1 cellular context compared by ENCODE assay signal in the genomic region with DNA sequence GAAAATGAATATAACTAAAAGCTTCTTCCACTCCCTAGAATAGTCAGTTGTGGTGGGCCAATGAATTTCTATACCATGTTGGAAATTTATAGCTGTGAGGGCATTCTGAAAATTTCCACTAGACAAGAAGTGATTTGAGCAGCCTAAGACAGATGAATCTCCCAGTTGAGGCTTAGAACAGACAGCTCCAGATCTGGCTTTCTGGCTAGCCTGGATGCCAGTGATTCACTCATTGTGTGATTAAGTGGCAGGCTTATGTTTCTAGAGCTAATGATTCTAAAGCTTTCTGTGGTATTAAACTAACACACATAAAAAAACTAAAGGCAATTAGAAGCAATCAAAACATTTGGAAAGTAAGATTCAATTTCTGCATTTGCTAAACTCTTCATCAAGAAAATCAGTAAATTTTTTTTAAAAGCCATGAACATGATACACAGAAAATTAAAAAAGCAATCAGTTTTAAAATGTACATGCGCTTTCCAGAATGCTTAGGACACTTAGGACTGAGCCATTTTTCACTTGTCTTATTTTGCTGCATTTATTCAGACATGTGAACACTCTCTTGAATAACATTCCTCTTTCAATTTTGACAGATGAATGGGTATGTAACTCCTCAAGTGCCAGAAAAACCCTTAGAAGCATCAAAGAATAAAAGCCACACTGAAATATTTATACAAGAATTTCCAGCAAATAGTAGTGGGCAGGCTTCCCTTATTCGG.
TF ChIP-seq lines count a peak whose summit lies in the region.

No MANE protein-coding gene starts in this region.

TF ChIP-seq in GM12878, 131 proteins besides CTCF, POLR2A, EP300 and RAD21 (continued from another document):
- TF ChIP-seq CHD2 (IDR thresholded peaks at IDR 0.05; ENCODE audit: borderline replicate concordance, low read depth, low read length), result no peak
- no peak for TF ChIP-seq NRF1 (conservative IDR thresholded peaks at IDR 0.05; ENCODE audit: low read depth, low read length)
- no peak for TF ChIP-seq ASH2L (IDR thresholded peaks at IDR 0.05; ENCODE audit: borderline replicate concordance, low read depth)
- TF ChIP-seq, protein P1, sequence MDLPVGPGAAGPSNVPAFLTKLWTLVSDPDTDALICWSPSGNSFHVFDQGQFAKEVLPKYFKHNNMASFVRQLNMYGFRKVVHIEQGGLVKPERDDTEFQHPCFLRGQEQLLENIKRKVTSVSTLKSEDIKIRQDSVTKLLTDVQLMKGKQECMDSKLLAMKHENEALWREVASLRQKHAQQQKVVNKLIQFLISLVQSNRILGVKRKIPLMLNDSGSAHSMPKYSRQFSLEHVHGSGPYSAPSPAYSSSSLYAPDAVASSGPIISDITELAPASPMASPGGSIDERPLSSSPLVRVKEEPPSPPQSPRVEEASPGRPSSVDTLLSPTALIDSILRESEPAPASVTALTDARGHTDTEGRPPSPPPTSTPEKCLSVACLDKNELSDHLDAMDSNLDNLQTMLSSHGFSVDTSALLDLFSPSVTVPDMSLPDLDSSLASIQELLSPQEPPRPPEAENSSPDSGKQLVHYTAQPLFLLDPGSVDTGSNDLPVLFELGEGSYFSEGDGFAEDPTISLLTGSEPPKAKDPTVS (IDR thresholded peaks at IDR 0.05; ENCODE audit: low read depth, low read length), result no peak
- TF ChIP-seq NR2C2 (IDR thresholded peaks at IDR 0.05; ENCODE audit: borderline replicate concordance, control insufficient read depth, insufficient read length, low read depth), result no peak
- TF ChIP-seq HCFC1 (IDR thresholded peaks at IDR 0.05; ENCODE audit: low read length), result no peak
- no peak for TF ChIP-seq SPI1 (IDR thresholded peaks at IDR 0.05; ENCODE audit: borderline replicate concordance, insufficient read depth, low read depth, low read length)
- no peak for TF ChIP-seq SMAD5 (IDR thresholded peaks at IDR 0.05; ENCODE audit: low read depth)
- TF ChIP-seq FOXK2 (IDR thresholded peaks at IDR 0.05), result no peak
- TF ChIP-seq TCF3 (IDR thresholded peaks at IDR 0.05; ENCODE audit: borderline replicate concordance, insufficient read depth, low read depth, low read length), result no peak
- TF ChIP-seq IKZF1 (conservative IDR thresholded peaks at IDR 0.05), result no peak
- TF ChIP-seq CREM (IDR thresholded peaks at IDR 0.05; ENCODE audit: low read depth), result no peak
- TF ChIP-seq, protein P2, sequence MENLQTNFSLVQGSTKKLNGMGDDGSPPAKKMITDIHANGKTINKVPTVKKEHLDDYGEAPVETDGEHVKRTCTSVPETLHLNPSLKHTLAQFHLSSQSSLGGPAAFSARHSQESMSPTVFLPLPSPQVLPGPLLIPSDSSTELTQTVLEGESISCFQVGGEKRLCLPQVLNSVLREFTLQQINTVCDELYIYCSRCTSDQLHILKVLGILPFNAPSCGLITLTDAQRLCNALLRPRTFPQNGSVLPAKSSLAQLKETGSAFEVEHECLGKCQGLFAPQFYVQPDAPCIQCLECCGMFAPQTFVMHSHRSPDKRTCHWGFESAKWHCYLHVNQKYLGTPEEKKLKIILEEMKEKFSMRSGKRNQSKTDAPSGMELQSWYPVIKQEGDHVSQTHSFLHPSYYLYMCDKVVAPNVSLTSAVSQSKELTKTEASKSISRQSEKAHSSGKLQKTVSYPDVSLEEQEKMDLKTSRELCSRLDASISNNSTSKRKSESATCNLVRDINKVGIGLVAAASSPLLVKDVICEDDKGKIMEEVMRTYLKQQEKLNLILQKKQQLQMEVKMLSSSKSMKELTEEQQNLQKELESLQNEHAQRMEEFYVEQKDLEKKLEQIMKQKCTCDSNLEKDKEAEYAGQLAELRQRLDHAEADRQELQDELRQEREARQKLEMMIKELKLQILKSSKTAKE (IDR thresholded peaks at IDR 0.05; ENCODE audit: low read depth, poor library complexity, severe bottlenecking), result no peak
- TF ChIP-seq NBN (IDR thresholded peaks at IDR 0.05), result no peak
- TF ChIP-seq ZNF687 (IDR thresholded peaks at IDR 0.05), result no peak
- TF ChIP-seq PKNOX1 (IDR thresholded peaks at IDR 0.05), result no peak
TF ChIP-seq in GM12878: peak in this region for 0.
